In the genomic region with DNA sequence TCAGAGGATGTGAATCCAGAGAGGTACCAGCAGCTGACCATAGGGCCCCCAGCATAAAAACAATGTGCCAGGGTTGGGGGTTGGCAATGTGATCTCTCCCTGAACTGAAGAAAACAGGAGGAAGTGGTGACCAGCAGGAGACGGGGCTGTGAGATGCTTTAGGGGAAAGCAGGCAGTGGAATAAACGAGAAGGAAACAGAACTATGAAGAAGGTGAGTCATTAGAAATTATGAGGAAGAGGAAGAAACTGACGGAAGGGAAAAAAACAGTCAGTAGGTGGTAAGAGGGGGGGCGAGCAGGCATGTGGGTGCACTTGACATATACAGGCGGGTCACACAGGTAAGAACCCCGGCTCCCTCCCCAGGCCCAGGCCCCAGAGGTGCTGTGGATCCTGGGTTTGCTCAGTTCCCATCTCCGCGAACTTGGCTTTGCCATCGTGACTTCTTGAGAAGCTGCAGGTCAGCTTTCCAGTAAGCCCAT, we compare ENCODE assay signal across 10 cellular contexts. TPM values are rescaled to one million over a fixed set of nuclear protein-coding genes. Genes with fewer than 3 reads are reported as not detected.
DNase-seq lines count a peak whose midpoint lies in the region; ATAC-seq and TF ChIP-seq lines count a peak whose summit lies in the region.
"Had no signal": no experiment of that assay in that cellular context is flagged by ENCODE, and none has a peak within 500 bp of the region (broad histone marks: within the 10 kb centered on the region; RNA-seq: fewer than 3 reads in every experiment).

No MANE protein-coding gene starts in this region.

- ATAC-seq in activated B cell treated with CpG ODN at 0.5 μM for 24 hours (ENCODE audit: low read depth) (peak; percentile 34), gastroesophageal sphincter (peak; percentile 44), GM18517 (IDR thresholded peaks at IDR 0.05; ENCODE audit: unreplicated experiment) (no peak)

- DNase-seq in GF-D8 (lab: John Stamatoyannopoulos, UW) = peak; percentile 82
- no peak for DNase-seq in activated B cell treated with CpG ODN at 0.5 μM for 24 hours
- peak; percentile 85 for DNase-seq in spleen
- DNase-seq in NCI-H2171 (lab: John Stamatoyannopoulos, UW) = no peak
- DNase-seq in HuH-7 (ENCODE audit: low spot score) = no peak
- no peak for DNase-seq in Caco-2
- DNase-seq: DMS 273 treated with DMSO at 0.1 percent for 48 hours, NCI-H1930 had no signal

- CTCF ChIA-PET in activated B cell treated with CpG ODN at 0.5 μM for 24 hours (lab: Charles Lee) = no interaction called here
- CTCF ChIA-PET in Caco-2 (lab: Charles Lee) = interaction anchor here (1.0 kb wide), 1 partner anchor 10 kb away, joined by 3 read pairs; no protein-coding TSS in a partner anchor

- H3K27me3 ChIP-seq in gastroesophageal sphincter (no peaks in the 10 kb centered on the region), spleen (replicated peaks in 1 of 7) (peaks cover 0 to 11% (median 0%) of the 10 kb centered on the region in 7 donors), Caco-2 (replicated peaks; ENCODE audit: control insufficient read depth, insufficient read depth, low read length) (no peaks in the 10 kb centered on the region)

- H3K27ac ChIP-seq in gastroesophageal sphincter (peak overlapping the region in 1 of 4 donors; percentile 52), spleen (peak overlapping the region; percentile 19 to 95 (median 86))

- no peak for TF ChIP-seq EP300 in gastroesophageal sphincter (IDR thresholded peaks at IDR 0.05)

- H3K4me1 Mint-ChIP-seq in activated B cell treated with CpG ODN at 0.5 μM for 24 hours (peaks cover 32% of the 10 kb centered on the region), Caco-2 (ENCODE audit: low read depth, unreplicated experiment) (peaks cover 5% of the 10 kb centered on the region)

- no peak overlapping the region for H3K4me3 ChIP-seq in gastroesophageal sphincter
- peak overlapping the region in 2 of 8 donors; percentile 16 to 59 for H3K4me3 ChIP-seq in spleen
- no peak overlapping the region for H3K4me3 ChIP-seq in Caco-2 (ENCODE audit: low read depth, low read length)

- peak overlapping the region; percentile 42 for H3K27ac Mint-ChIP-seq in activated B cell treated with CpG ODN at 0.5 μM for 24 hours
- no peak overlapping the region for H3K27ac Mint-ChIP-seq in Caco-2 (ENCODE audit: unreplicated experiment)

- H3K4me1 ChIP-seq in gastroesophageal sphincter (peaks cover 0 to 3% (median 0%) of the 10 kb centered on the region in 3 donors), spleen (peaks cover 3 to 35% (median 18%) of the 10 kb centered on the region in 6 donors), Caco-2 (0 out of 2 replicates have a peak, but pooled peaks cover 4% of the 10 kb centered on the region)

- POLR2A ChIA-PET in activated B cell treated with CpG ODN at 0.5 μM for 24 hours (lab: Charles Lee) = no interaction called here
- POLR2A ChIA-PET in Caco-2 (lab: Charles Lee) = no interaction called here

- TF ChIP-seq CTCF in activated B cell treated with CpG ODN at 0.5 μM for 24 hours (IDR thresholded peaks at IDR 0.05) = no peak
- no peak for TF ChIP-seq CTCF in gastroesophageal sphincter (IDR thresholded peaks at IDR 0.05)
- no peak for TF ChIP-seq CTCF in spleen (IDR thresholded peaks at IDR 0.05 in 8 of 11, conservative IDR thresholded peaks at IDR 0.05 in 3 of 11)
- TF ChIP-seq CTCF in Caco-2 (IDR thresholded peaks at IDR 0.05; ENCODE audit: insufficient read depth in 1 of 2, low read depth in 1 of 2, low read length in 1 of 2, severe bottlenecking in 1 of 2, unreplicated experiment in 1 of 2) = no peak

- no TSS peak for BruUV-seq in Caco-2 (replicated peaks; lab: Mats Ljungman, UMichigan)

- 57 to 80% methylated on average over 6 to 9 of the region's 9 CpGs for WGBS in gastroesophageal sphincter (ENCODE audit: low coverage in 1 of 2), 2 donors
- 33 to 55% (median 38%) methylated on average over 9 of the region's 9 CpGs for WGBS in spleen, 5 donors

- H3K27me3 Mint-ChIP-seq in activated B cell treated with CpG ODN at 0.5 μM for 24 hours (peaks cover 30% of the 10 kb centered on the region), Caco-2 (ENCODE audit: insufficient read depth, unreplicated experiment) (no peaks in the 10 kb centered on the region)

- TF ChIP-seq POLR2A in gastroesophageal sphincter (IDR thresholded peaks at IDR 0.05) (no peak), spleen (IDR thresholded peaks at IDR 0.05) (no peak)

- H3K9me3 ChIP-seq in gastroesophageal sphincter (no peaks in the 10 kb centered on the region), spleen (no peaks in the 10 kb centered on the region), Caco-2 (no peaks in the 10 kb centered on the region)

- H3K4me3 Mint-ChIP-seq in activated B cell treated with CpG ODN at 0.5 μM for 24 hours = no peak overlapping the region
- H3K4me3 Mint-ChIP-seq in Caco-2 (ENCODE audit: unreplicated experiment) = no peak overlapping the region

- H3K36me3 Mint-ChIP-seq in activated B cell treated with CpG ODN at 0.5 μM for 24 hours (ENCODE audit: low read depth) (no peaks in the 10 kb centered on the region), Caco-2 (ENCODE audit: insufficient read depth, unreplicated experiment) (no peaks in the 10 kb centered on the region)

- H3K9me3 Mint-ChIP-seq in activated B cell treated with CpG ODN at 0.5 μM for 24 hours = no peaks in the 10 kb centered on the region
- H3K9me3 Mint-ChIP-seq in Caco-2 (ENCODE audit: unreplicated experiment) = no peaks in the 10 kb centered on the region

- intact Hi-C loops in activated B cell treated with CpG ODN at 0.5 μM for 24 hours (cut with micrococcal nuclease) (loop anchor here (5.0 kb wide), 1 partner anchor 76 kb away; no protein-coding TSS in a partner anchor), spleen (cut with DNase I; ENCODE audit: low total_unique reads) (no loop called here), Caco-2 (cut with micrococcal nuclease; ENCODE audit: unreplicated experiment) (no loop called here)

- H3K36me3 ChIP-seq in gastroesophageal sphincter = no peaks in the 10 kb centered on the region
- H3K36me3 ChIP-seq in spleen = peaks cover 0 to 5% (median 0%) of the 10 kb centered on the region in 6 donors
- no peaks in the 10 kb centered on the region for H3K36me3 ChIP-seq in Caco-2 (ENCODE audit: control insufficient read depth, insufficient read depth, low read length)

RNA-seq across cellular contexts. Expression of a gene that starts 42.2 kb away (rescaled TPM):
- total RNA-seq in activated B cell treated with CpG ODN at 0.5 μM for 24 hours (0.37 and 0.38 TPM in 2 replicates), gastroesophageal sphincter (1 to 10 TPM; 5.0 to 9.2 (median 6.1) TPM), spleen (10 to 100 TPM in 1 of 7 donors, 1 to 10 TPM in 6; 2.2 to 11.9 (median 6.2) TPM), Caco-2 (2022) (9.4 and 10.9 TPM in 2 replicates)
- 1 to 10 TPM in 2 of 3 donors, under 1 TPM in 1; 0.61 to 1.2 (median 1.0) TPM for polyA plus RNA-seq in spleen

RNA-seq across cellular contexts. Expression of a gene that starts 48.4 kb away (rescaled TPM):
- total RNA-seq in activated B cell treated with CpG ODN at 0.5 μM for 24 hours (0.62 and 1.1 TPM in 2 replicates), gastroesophageal sphincter (under 1 TPM in 1 of 4 donors, not detected in 3; 0.74 TPM), spleen (1 to 10 TPM in 6 of 7 donors, under 1 TPM in 1; 0.51 to 6.2 (median 1.5) TPM), Caco-2 (2022) (6.0 and 12.3 TPM in 2 replicates)
- 10 to 100 TPM in 1 of 3 donors, 1 to 10 TPM in 1, under 1 TPM in 1; 0.83 to 11.1 (median 7.7) TPM for polyA plus RNA-seq in spleen

Comparison
In these comparisons a context has a peak if more than half of its experiments do, and no peak if none do; other contexts are left out.
1. DNase-seq: peak in GF-D8 (single experiment) and spleen (single experiment); none in activated B cell treated with CpG ODN at 0.5 μM for 24 hours (single experiment), NCI-H2171 (single experiment), HuH-7 (single experiment) and Caco-2 (0 of 2).